ENCODE assay signal across 11 cellular contexts in the genomic region with DNA sequence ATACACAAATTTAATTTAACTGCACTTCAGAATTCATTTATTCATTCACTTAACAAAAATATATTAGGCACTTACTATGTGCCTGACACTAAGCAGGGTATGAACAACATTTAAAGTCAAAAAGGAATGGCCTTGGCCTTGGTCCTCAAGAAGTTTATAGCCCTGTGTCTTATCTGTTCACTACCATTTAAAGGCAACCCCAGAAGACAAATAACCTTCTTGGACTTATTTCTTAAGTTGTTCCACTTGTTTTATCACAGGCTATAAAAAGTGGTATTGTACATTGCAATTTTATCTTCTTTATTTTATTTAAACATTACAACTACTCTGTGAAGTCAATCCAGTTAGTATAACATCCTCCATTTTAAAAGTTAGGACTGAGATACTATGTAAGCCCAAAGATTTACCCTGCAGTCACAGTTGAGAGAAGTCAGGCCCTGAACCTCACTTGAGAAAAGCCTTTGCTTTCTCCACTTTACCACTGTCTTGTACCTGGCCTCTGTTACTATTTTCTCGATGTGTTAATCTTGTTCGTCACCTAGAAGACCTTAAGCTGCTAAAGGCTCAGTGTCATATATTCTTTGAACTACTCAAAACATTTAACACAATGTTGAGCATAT.
DNase-seq lines count a peak whose midpoint lies in the region; ATAC-seq and TF ChIP-seq lines count a peak whose summit lies in the region.
"Had no signal": no experiment of that assay in that cellular context is flagged by ENCODE, and none has a peak within 500 bp of the region (broad histone marks: within the 10 kb centered on the region; RNA-seq: fewer than 3 reads in every experiment).

No MANE protein-coding gene starts in this region.

- DNase-seq in cardiac muscle cell (ENCODE audit: low read depth in 1 of 2, low spot score in 1 of 2) (no peak), right cardiac atrium (no peak), esophagus muscularis mucosa (ENCODE audit: extremely low spot score) (no peak), vagina (ENCODE audit: extremely low spot score in 2 of 2) (no peak), GOT3 (lab: John Stamatoyannopoulos, UW) (no peak), NCI-H128 (lab: John Stamatoyannopoulos, UW; ENCODE audit: unreplicated experiment) (no peak), H4 (ENCODE audit: low spot score) (no peak)
- DNase-seq: Karpas-422; stimulated activated CD4-positive, alpha-beta T cell treated with anti-CD3 and anti-CD28 coated beads, Interleukin-4, amount 100 ng/mL, for 1 hour had no signal

- intact Hi-C loops in right cardiac atrium (cut with DNase I), result no loop called here
- intact Hi-C loops in esophagus muscularis mucosa (cut with DNase I), result loop anchor here (10.0 kb wide), 1 partner anchor 631 kb away; a partner anchor contains a TSS
- intact Hi-C loops in vagina (cut with DNase I), result loop anchor here (5.0 kb wide), 1 partner anchor 116 kb away; no protein-coding TSS in a partner anchor

- H3K9me3 Mint-ChIP-seq in nephron, result peaks cover 14% of the 10 kb centered on the region
- H3K9me3 Mint-ChIP-seq: stimulated activated naive CD8-positive, alpha-beta T cell treated with anti-CD3 and anti-CD28 coated beads, Interleukin-15, Interleukin-2, amounts not matched to agents 100 ng/mL and 50 ng/mL, for 24 hours had no signal

- H3K4me3 ChIP-seq in cardiac muscle cell (no peak overlapping the region), right cardiac atrium (ENCODE audit: low read length) (no peak overlapping the region), esophagus muscularis mucosa (no peak overlapping the region), vagina (no peak overlapping the region)

- no peaks in the 10 kb centered on the region for H3K27me3 Mint-ChIP-seq in nephron (ENCODE audit: low read depth)
- H3K27me3 Mint-ChIP-seq: stimulated activated naive CD8-positive, alpha-beta T cell treated with anti-CD3 and anti-CD28 coated beads, Interleukin-15, Interleukin-2, amounts not matched to agents 100 ng/mL and 50 ng/mL, for 24 hours had no signal

- TF ChIP-seq CTCF in cardiac muscle cell (IDR thresholded peaks at IDR 0.05; ENCODE audit: low read depth, low read length) (no peak), esophagus muscularis mucosa (IDR thresholded peaks at IDR 0.05) (no peak), nephron (IDR thresholded peaks at IDR 0.05; ENCODE audit: unreplicated experiment in 3 of 3) (no peak), vagina (IDR thresholded peaks at IDR 0.05) (no peak)

- H3K9me3 ChIP-seq in cardiac muscle cell (ENCODE audit: low read depth), result no peaks in the 10 kb centered on the region
- H3K9me3 ChIP-seq in right cardiac atrium (ENCODE audit: control insufficient read depth, low read length), result no peaks in the 10 kb centered on the region
- H3K9me3 ChIP-seq in esophagus muscularis mucosa, result no peaks in the 10 kb centered on the region
- H3K9me3 ChIP-seq in vagina, result no peaks in the 10 kb centered on the region

- ATAC-seq in right cardiac atrium, result no peak

- H3K27me3 ChIP-seq in cardiac muscle cell (no peaks in the 10 kb centered on the region), right cardiac atrium (ENCODE audit: control insufficient read depth, insufficient read depth) (no peaks in the 10 kb centered on the region), esophagus muscularis mucosa (no peaks in the 10 kb centered on the region), vagina (no peaks in the 10 kb centered on the region)

- peak overlapping the region; percentile 90 to 98 (median 96) for H3K27ac Mint-ChIP-seq in nephron

- WGBS in right cardiac atrium, result 76% methylated on average over 2 of the region's 2 CpGs
- 59% methylated on average over 2 of the region's 2 CpGs for whole genome bisulfite sequencing in esophagus muscularis mucosa

- H3K36me3 Mint-ChIP-seq in nephron (ENCODE audit: low read depth), result no peaks in the 10 kb centered on the region

- TF ChIP-seq EP300 in esophagus muscularis mucosa (IDR thresholded peaks at IDR 0.05), result no peak

- H3K27ac ChIP-seq in cardiac muscle cell (peak overlapping the region; percentile 43), right cardiac atrium (ENCODE audit: low read length) (no peak overlapping the region), esophagus muscularis mucosa (replicated peaks in 1 of 4) (peak overlapping the region; percentile 68 to 77 (median 73)), vagina (peak overlapping the region; percentile 74)

- peaks cover 52% of the 10 kb centered on the region for H3K4me1 Mint-ChIP-seq in nephron

- H3K4me3 Mint-ChIP-seq in nephron, result no peak overlapping the region

- H3K36me3 ChIP-seq in cardiac muscle cell, result no peaks in the 10 kb centered on the region
- H3K36me3 ChIP-seq in esophagus muscularis mucosa, result no peaks in the 10 kb centered on the region
- H3K36me3 ChIP-seq in vagina, result no peaks in the 10 kb centered on the region

- H3K4me1 ChIP-seq in cardiac muscle cell (ENCODE audit: low read depth), result no peaks in the 10 kb centered on the region
- H3K4me1 ChIP-seq in right cardiac atrium (ENCODE audit: control insufficient read depth, insufficient read depth, low read length), result no peaks in the 10 kb centered on the region
- H3K4me1 ChIP-seq in esophagus muscularis mucosa, result peaks cover 23 to 44% (median 36%) of the 10 kb centered on the region in 4 donors
- H3K4me1 ChIP-seq in vagina, result peaks cover 19% of the 10 kb centered on the region

- TF ChIP-seq POLR2A in esophagus muscularis mucosa (IDR thresholded peaks at IDR 0.05; ENCODE audit: low read depth) (no peak), vagina (IDR thresholded peaks at IDR 0.05) (no peak)

Comparison
In these comparisons a context has a peak if more than half of its experiments do, and no peak if none do; other contexts are left out.
1. intact Hi-C loops: an anchor here in esophagus muscularis mucosa (10.0 kb wide) and vagina (5.0 kb wide); none called in right cardiac atrium.